Comparison of ENCODE assay signal across 10 cellular contexts in the genomic region with DNA sequence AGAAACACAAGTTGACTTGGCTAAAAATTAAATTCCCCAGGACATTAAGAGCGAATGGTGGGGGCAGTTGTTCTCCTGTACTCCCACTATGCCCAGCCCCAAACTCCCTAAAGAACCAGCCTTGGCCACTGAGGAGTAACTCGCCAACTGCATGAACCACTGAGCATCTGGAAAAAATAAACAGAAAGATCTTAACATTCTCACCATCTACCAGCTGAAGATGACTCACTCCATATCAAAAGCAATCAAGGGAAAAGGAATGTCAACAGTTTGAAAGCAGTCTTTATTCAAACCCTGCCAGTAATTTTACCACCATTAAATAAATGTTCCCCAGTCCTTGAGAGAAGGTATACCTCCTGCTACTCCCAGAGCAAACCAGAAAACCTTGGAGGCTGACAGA. TPM values are rescaled to one million over a fixed set of nuclear protein-coding genes. Genes with fewer than 3 reads are reported as not detected.
A peak's percentile ranks its signal among the peaks of the same experiment; 100 is the strongest.
DNase-seq lines count a peak whose midpoint lies in the region; ATAC-seq and TF ChIP-seq lines count a peak whose summit lies in the region.
"Had no signal": no experiment of that assay in that cellular context is flagged by ENCODE, and none has a peak within 500 bp of the region (broad histone marks: within the 10 kb centered on the region; RNA-seq: fewer than 3 reads in every experiment).

No MANE protein-coding gene starts in this region.

- peaks cover 10% of the 10 kb centered on the region for H3K9me3 Mint-ChIP-seq in MCF 10A (ENCODE audit: unreplicated experiment)
- no peaks in the 10 kb centered on the region for H3K9me3 Mint-ChIP-seq in WTC11

- H3K9me3 ChIP-seq in breast epithelium: no peaks in the 10 kb centered on the region
- no peaks in the 10 kb centered on the region for H3K9me3 ChIP-seq in body of pancreas
- no peaks in the 10 kb centered on the region for H3K9me3 ChIP-seq in Karpas-422 (ENCODE audit: low read length)

- no TSS peak for BruUV-seq in MCF 10A (replicated peaks; lab: Mats Ljungman, UMichigan)

- no peak for ATAC-seq in WTC11
- no peak for ATAC-seq in body of pancreas

- H3K27ac ChIP-seq in breast epithelium: no peak overlapping the region
- peak overlapping the region in 1 of 4 donors; percentile 4 for H3K27ac ChIP-seq in body of pancreas
- no peak overlapping the region for H3K27ac ChIP-seq in Karpas-422 (ENCODE audit: low read length)

- DNase-seq in MCF 10A (ENCODE audit: unreplicated experiment) (peak; percentile 20), breast epithelium (ENCODE audit: low spot score in 2 of 2) (no peak), WTC11 (ENCODE audit: low spot score) (no peak), inferior parietal cortex (ENCODE audit: extremely low spot score) (peak; percentile 53), body of pancreas (no peak), putamen (ENCODE audit: low spot score) (no peak), Karpas-422 (no peak)
- no peak for DNase-seq in activated naive CD4-positive, alpha-beta T cell treated with anti-CD3 and anti-CD28 coated beads, Interleukin-2, amount 50 U/mL, for 16 hours
- DNase-seq: AML-193; stimulated activated CD4-positive, alpha-beta T cell treated with anti-CD3 and anti-CD28 coated beads, Interleukin-4, amount 100 ng/mL, for 4 hours had no signal

- H3K36me3 Mint-ChIP-seq in MCF 10A (ENCODE audit: insufficient read depth, unreplicated experiment) (no peaks in the 10 kb centered on the region), WTC11 (peaks cover 12% of the 10 kb centered on the region)

- H3K9me2 ChIP-seq in Karpas-422 (replicated peaks; ENCODE audit: insufficient read depth, low read length): no peaks in the 10 kb centered on the region

- H4K20me1 ChIP-seq in Karpas-422 (ENCODE audit: insufficient read depth, low read depth, low read length): no peaks in the 10 kb centered on the region

- H3K4me3 ChIP-seq in breast epithelium: no peak overlapping the region
- H3K4me3 ChIP-seq in body of pancreas: no peak overlapping the region
- H3K4me3 ChIP-seq in Karpas-422 (ENCODE audit: low read length): no peak overlapping the region

- no peaks in the 10 kb centered on the region for H3K27me3 ChIP-seq in breast epithelium
- H3K27me3 ChIP-seq in body of pancreas: no peaks in the 10 kb centered on the region
- H3K27me3 ChIP-seq in Karpas-422 (ENCODE audit: low read length): no peaks in the 10 kb centered on the region

- TF ChIP-seq POLR2A in breast epithelium (IDR thresholded peaks at IDR 0.05) (no peak), body of pancreas (IDR thresholded peaks at IDR 0.05) (no peak)

- no peak overlapping the region for H3K4me3 Mint-ChIP-seq in MCF 10A (ENCODE audit: unreplicated experiment)
- no peak overlapping the region for H3K4me3 Mint-ChIP-seq in WTC11

- H3K9ac ChIP-seq in Karpas-422 (ENCODE audit: low read length): no peak overlapping the region

- POLR2A ChIA-PET in MCF 10A (lab: Yijun Ruan, JAX) (interaction anchor here (0.9 to 2.0 kb wide), 2 partner anchors 10 to 17 kb away, joined by 3 to 6 read pairs; no protein-coding TSS in a partner anchor), WTC11 (lab: Charles Lee) (no interaction called here)

- H2AFZ ChIP-seq in Karpas-422 (ENCODE audit: low read length): no peak overlapping the region

- WGBS in body of pancreas, 2 donors: 26 to 68% methylated on average over 2 of the region's 2 CpGs

- no peak overlapping the region for H3K4me2 ChIP-seq in Karpas-422 (ENCODE audit: low read depth, low read length, poor library complexity, severe bottlenecking)

- TF ChIP-seq CTCF in MCF 10A (IDR thresholded peaks at IDR 0.05; ENCODE audit: unreplicated experiment) (no peak), breast epithelium (IDR thresholded peaks at IDR 0.05) (no peak), WTC11 (IDR thresholded peaks at IDR 0.05) (no peak), body of pancreas (IDR thresholded peaks at IDR 0.05) (no peak)

- H3K36me3 ChIP-seq in breast epithelium (no peaks in the 10 kb centered on the region), body of pancreas (replicated peaks in 1 of 2; ENCODE audit: insufficient read depth in 1 of 2, low read depth in 2 of 2) (no peaks in the 10 kb centered on the region), Karpas-422 (ENCODE audit: insufficient read depth, low read length) (no peaks in the 10 kb centered on the region)

- H3K4me1 ChIP-seq in breast epithelium (no peaks in the 10 kb centered on the region), body of pancreas (peaks cover 30% of the 10 kb centered on the region), Karpas-422 (ENCODE audit: low read length) (no peaks in the 10 kb centered on the region)

- CTCF ChIA-PET in MCF 10A (lab: Yijun Ruan, JAX) (interaction anchor here (0.7 to 1.6 kb wide), 2 partner anchors 77 to 207 kb away, joined by 3 to 4 read pairs; no protein-coding TSS in a partner anchor), WTC11 (lab: Charles Lee) (interaction anchor here (1.2 kb wide), 1 partner anchor 77 kb away, joined by 4 read pairs; no protein-coding TSS in a partner anchor)

- H3K27me3 Mint-ChIP-seq in MCF 10A (ENCODE audit: insufficient read depth, unreplicated experiment) (peaks cover 24% of the 10 kb centered on the region), WTC11 (ENCODE audit: low read depth) (no peaks in the 10 kb centered on the region)

- H3K27ac Mint-ChIP-seq in MCF 10A (ENCODE audit: low read depth, unreplicated experiment): no peak overlapping the region
- H3K27ac Mint-ChIP-seq in WTC11: peak overlapping the region; percentile 58

- H3K4me1 Mint-ChIP-seq in MCF 10A (ENCODE audit: insufficient read depth, unreplicated experiment) (peaks cover 18% of the 10 kb centered on the region), WTC11 (peaks cover 35% of the 10 kb centered on the region)

- intact Hi-C loops in MCF 10A (cut with micrococcal nuclease): no loop called here
- intact Hi-C loops in breast epithelium (cut with DNase I; ENCODE audit: low total_unique reads): no loop called here
- intact Hi-C loops in body of pancreas (cut with DNase I): no loop called here

- H3K79me2 ChIP-seq in Karpas-422 (ENCODE audit: low read length): no peaks in the 10 kb centered on the region

TF ChIP-seq in WTC11, 78 proteins besides CTCF, POLR2A, EP300 and RAD21:
- TF ChIP-seq, protein P1, sequence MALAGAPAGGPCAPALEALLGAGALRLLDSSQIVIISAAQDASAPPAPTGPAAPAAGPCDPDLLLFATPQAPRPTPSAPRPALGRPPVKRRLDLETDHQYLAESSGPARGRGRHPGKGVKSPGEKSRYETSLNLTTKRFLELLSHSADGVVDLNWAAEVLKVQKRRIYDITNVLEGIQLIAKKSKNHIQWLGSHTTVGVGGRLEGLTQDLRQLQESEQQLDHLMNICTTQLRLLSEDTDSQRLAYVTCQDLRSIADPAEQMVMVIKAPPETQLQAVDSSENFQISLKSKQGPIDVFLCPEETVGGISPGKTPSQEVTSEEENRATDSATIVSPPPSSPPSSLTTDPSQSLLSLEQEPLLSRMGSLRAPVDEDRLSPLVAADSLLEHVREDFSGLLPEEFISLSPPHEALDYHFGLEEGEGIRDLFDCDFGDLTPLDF (CRISPR knock-in tag; IDR thresholded peaks at IDR 0.05): no peak
- TF ChIP-seq ZNF423 (CRISPR knock-in tag; IDR thresholded peaks at IDR 0.05) (no peak), FOXK1 (CRISPR knock-in tag; IDR thresholded peaks at IDR 0.05) (no peak), MXD4 (CRISPR knock-in tag; IDR thresholded peaks at IDR 0.05; ENCODE audit: borderline replicate concordance) (no peak), NR3C1 (CRISPR knock-in tag; conservative IDR thresholded peaks at IDR 0.05; ENCODE audit: low read depth) (no peak)
- TF ChIP-seq, protein P2, sequence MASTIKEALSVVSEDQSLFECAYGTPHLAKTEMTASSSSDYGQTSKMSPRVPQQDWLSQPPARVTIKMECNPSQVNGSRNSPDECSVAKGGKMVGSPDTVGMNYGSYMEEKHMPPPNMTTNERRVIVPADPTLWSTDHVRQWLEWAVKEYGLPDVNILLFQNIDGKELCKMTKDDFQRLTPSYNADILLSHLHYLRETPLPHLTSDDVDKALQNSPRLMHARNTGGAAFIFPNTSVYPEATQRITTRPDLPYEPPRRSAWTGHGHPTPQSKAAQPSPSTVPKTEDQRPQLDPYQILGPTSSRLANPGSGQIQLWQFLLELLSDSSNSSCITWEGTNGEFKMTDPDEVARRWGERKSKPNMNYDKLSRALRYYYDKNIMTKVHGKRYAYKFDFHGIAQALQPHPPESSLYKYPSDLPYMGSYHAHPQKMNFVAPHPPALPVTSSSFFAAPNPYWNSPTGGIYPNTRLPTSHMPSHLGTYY (CRISPR knock-in tag; IDR thresholded peaks at IDR 0.05): no peak

RNA-seq across cellular contexts. Expression of a gene that starts 45.4 kb away (rescaled TPM):
- total RNA-seq in MCF 10A (2022) (0.17 and 0.98 TPM in 2 replicates), breast epithelium (10 to 100 TPM in 2 of 3 donors, 1 to 10 TPM in 1; 8.8 to 37.0 (median 13.8) TPM), WTC11 (2021) (19.1 to 22.1 TPM (median 20.5 TPM) in 3 replicates), body of pancreas (10 to 100 TPM; 18.5 to 25.7 TPM)
- not detected in 2 replicates for total RNA-seq in Karpas-422 (2014; rRNA removed; shearing (Covaris generic); ENCODE audit: low replicate concordance)

Comparison
In these comparisons a context has a peak if more than half of its experiments do, and no peak if none do; other contexts are left out.
1. DNase-seq: peak in MCF 10A (single experiment) and inferior parietal cortex (single experiment); none in breast epithelium (0 of 2), WTC11 (single experiment), body of pancreas (0 of 4), putamen (single experiment), Karpas-422 (single experiment) and activated naive CD4-positive, alpha-beta T cell treated with anti-CD3 and anti-CD28 coated beads, Interleukin-2, amount 50 U/mL, for 16 hours (single experiment).